ENCODE assay signal across 4 cellular contexts in genomic region chr15:27790270-27790669, GRCh38.
TF ChIP-seq lines count a peak whose summit lies in the region.

No MANE protein-coding gene starts in this region.

TF ChIP-seq in HepG2, 621 proteins besides CTCF, POLR2A, EP300 and RAD21:
- TF ChIP-seq MIER2 (CRISPR knock-in tag; IDR thresholded peaks at IDR 0.05) (no peak), ZNF687 (CRISPR knock-in tag; IDR thresholded peaks at IDR 0.05) (no peak), MAFK (conservative IDR thresholded peaks at IDR 0.05 in 1 of 2, IDR thresholded peaks at IDR 0.05 in 1 of 2; ENCODE audit: low read length in 2 of 2) (peak; percentile 84 to 88), MYC (CRISPR knock-in tag; IDR thresholded peaks at IDR 0.05; ENCODE audit: borderline replicate concordance) (no peak), MAFF (IDR thresholded peaks at IDR 0.05; ENCODE audit: low read depth, low read length) (peak; percentile 86)

TF ChIP-seq in A549, 52 proteins besides CTCF, POLR2A, EP300 and RAD21:
- TF ChIP-seq MAFK (IDR thresholded peaks at IDR 0.05; ENCODE audit: partially characterized antibody) (peak; percentile 88), KDM5A (IDR thresholded peaks at IDR 0.05) (no peak)

TF ChIP-seq in IMR-90, 13 proteins besides CTCF, POLR2A, EP300 and RAD21:
- TF ChIP-seq FOS (IDR thresholded peaks at IDR 0.05; ENCODE audit: low read depth, low read length) (no peak), MAFK (IDR thresholded peaks at IDR 0.05; ENCODE audit: low read depth, low read length) (peak; percentile 81)

TF ChIP-seq in K562, 482 proteins besides CTCF, POLR2A, EP300 and RAD21:
- TF ChIP-seq C11orf30 (IDR thresholded peaks at IDR 0.05; ENCODE audit: low read depth) (peak; percentile 37; the same call in 1 of the 2 replicates), MAFK (IDR thresholded peaks at IDR 0.05; ENCODE audit: low read length) (peak; percentile 55; the same call in 1 of the 2 replicates), BCOR (IDR thresholded peaks at IDR 0.05) (no peak), MAFF (IDR thresholded peaks at IDR 0.05; ENCODE audit: low read length) (peak; percentile 44; the same call in 1 of the 2 replicates), MAFG (tag; conservative IDR thresholded peaks at IDR 0.05) (0 out of 2 replicates have a peak, but pooled peaks have one; percentile 18), NRF1 (conservative IDR thresholded peaks at IDR 0.05 in 1 of 2, IDR thresholded peaks at IDR 0.05 in 1 of 2) (no peak), ZNF449 (CRISPR knock-in tag; IDR thresholded peaks at IDR 0.05) (no peak), ZNF316 (IDR thresholded peaks at IDR 0.05) (peak; percentile 68)
